ENCODE assay signal across 1 cellular context in the genomic region with DNA sequence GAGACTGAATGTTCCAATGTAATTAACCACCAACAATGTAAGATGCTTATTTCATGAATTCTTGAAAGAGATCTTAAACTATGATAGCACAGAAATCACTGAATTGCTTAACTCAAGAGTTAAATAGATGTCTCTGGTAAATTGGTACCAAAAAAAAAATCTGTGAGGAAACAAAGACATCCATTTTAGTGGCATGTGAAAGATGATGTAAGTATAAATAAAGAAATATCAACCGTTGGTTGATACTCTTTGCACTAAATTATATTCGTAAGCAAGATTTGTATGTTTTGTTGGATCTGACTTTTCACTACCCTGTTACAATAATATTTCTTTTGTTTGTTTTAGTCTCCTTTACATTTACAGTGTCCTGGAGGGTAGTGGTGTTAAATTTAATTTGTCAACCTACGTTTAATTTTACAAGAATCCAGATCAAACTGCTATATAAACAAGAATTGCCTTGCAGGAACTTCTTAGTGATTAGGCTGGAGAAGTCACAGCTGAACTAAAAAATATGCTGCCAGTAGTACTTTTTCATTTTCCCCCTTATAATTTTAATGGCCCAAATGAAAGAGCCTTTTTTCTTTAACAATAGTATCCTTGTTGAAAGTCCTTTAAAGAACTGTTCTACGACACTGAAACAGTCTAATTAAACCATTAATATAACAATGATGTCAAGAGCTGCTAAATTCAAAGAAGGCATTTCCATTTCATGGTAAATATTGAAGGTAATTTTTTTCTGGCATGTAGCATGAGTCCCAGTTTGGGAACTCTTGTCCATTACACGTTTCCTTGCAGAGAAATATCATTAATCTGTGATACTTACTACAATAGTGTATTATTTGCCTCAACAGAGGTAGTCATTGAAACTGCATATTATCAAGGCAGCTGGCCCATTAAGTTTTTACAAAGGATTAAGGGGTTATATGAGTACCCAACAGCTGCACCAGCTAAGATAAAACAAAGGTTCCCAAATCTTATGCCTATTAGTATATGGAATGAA.
TF ChIP-seq lines count a peak whose summit lies in the region.

No MANE protein-coding gene starts in this region.

TF ChIP-seq in GM23338, 12 proteins besides CTCF, POLR2A, EP300 and RAD21 (continued from another document):
- TF ChIP-seq, protein P1, sequence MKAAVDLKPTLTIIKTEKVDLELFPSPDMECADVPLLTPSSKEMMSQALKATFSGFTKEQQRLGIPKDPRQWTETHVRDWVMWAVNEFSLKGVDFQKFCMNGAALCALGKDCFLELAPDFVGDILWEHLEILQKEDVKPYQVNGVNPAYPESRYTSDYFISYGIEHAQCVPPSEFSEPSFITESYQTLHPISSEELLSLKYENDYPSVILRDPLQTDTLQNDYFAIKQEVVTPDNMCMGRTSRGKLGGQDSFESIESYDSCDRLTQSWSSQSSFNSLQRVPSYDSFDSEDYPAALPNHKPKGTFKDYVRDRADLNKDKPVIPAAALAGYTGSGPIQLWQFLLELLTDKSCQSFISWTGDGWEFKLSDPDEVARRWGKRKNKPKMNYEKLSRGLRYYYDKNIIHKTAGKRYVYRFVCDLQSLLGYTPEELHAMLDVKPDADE (IDR thresholded peaks at IDR 0.05): no peak
- TF ChIP-seq STAT1 (IDR thresholded peaks at IDR 0.05; ENCODE audit: unreplicated experiment) (no peak), POLR2AphosphoS5 (IDR thresholded peaks at IDR 0.05; ENCODE audit: low read depth) (no peak), CREB1 (CRISPR knock-in tag; IDR thresholded peaks at IDR 0.05; ENCODE audit: low read depth) (no peak), ZNF114 (CRISPR knock-in tag; IDR thresholded peaks at IDR 0.05) (no peak), EZH2phosphoT487 (IDR thresholded peaks at IDR 0.05; ENCODE audit: unreplicated experiment) (no peak)
- TF ChIP-seq, protein P2, sequence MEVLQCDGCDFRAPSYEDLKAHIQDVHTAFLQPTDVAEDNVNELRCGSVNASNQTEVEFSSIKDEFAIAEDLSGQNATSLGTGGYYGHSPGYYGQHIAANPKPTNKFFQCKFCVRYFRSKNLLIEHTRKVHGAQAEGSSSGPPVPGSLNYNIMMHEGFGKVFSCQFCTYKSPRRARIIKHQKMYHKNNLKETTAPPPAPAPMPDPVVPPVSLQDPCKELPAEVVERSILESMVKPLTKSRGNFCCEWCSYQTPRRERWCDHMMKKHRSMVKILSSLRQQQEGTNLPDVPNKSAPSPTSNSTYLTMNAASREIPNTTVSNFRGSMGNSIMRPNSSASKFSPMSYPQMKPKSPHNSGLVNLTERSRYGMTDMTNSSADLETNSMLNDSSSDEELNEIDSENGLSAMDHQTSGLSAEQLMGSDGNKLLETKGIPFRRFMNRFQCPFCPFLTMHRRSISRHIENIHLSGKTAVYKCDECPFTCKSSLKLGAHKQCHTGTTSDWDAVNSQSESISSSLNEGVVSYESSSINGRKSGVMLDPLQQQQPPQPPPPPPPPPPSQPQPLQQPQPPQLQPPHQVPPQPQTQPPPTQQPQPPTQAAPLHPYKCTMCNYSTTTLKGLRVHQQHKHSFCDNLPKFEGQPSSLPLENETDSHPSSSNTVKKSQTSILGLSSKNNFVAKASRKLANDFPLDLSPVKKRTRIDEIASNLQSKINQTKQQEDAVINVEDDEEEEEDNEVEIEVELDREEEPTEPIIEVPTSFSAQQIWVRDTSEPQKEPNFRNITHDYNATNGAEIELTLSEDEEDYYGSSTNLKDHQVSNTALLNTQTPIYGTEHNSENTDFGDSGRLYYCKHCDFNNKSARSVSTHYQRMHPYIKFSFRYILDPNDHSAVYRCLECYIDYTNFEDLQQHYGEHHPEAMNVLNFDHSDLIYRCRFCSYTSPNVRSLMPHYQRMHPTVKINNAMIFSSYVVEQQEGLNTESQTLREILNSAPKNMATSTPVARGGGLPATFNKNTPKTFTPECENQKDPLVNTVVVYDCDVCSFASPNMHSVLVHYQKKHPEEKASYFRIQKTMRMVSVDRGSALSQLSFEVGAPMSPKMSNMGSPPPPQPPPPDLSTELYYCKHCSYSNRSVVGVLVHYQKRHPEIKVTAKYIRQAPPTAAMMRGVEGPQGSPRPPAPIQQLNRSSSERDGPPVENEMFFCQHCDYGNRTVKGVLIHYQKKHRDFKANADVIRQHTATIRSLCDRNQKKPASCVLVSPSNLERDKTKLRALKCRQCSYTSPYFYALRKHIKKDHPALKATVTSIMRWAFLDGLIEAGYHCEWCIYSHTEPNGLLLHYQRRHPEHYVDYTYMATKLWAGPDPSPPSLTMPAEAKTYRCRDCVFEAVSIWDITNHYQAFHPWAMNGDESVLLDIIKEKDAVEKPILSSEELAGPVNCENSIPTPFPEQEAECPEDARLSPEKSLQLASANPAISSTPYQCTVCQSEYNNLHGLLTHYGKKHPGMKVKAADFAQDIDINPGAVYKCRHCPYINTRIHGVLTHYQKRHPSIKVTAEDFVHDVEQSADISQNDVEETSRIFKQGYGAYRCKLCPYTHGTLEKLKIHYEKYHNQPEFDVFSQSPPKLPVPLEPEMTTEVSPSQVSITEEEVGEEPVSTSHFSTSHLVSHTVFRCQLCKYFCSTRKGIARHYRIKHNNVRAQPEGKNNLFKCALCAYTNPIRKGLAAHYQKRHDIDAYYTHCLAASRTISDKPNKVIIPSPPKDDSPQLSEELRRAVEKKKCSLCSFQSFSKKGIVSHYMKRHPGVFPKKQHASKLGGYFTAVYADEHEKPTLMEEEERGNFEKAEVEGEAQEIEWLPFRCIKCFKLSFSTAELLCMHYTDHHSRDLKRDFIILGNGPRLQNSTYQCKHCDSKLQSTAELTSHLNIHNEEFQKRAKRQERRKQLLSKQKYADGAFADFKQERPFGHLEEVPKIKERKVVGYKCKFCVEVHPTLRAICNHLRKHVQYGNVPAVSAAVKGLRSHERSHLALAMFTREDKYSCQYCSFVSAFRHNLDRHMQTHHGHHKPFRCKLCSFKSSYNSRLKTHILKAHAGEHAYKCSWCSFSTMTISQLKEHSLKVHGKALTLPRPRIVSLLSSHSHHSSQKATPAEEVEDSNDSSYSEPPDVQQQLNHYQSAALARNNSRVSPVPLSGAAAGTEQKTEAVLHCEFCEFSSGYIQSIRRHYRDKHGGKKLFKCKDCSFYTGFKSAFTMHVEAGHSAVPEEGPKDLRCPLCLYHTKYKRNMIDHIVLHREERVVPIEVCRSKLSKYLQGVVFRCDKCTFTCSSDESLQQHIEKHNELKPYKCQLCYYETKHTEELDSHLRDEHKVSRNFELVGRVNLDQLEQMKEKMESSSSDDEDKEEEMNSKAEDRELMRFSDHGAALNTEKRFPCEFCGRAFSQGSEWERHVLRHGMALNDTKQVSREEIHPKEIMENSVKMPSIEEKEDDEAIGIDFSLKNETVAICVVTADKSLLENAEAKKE (CRISPR knock-in tag; IDR thresholded peaks at IDR 0.05): no peak
- TF ChIP-seq, protein P3, sequence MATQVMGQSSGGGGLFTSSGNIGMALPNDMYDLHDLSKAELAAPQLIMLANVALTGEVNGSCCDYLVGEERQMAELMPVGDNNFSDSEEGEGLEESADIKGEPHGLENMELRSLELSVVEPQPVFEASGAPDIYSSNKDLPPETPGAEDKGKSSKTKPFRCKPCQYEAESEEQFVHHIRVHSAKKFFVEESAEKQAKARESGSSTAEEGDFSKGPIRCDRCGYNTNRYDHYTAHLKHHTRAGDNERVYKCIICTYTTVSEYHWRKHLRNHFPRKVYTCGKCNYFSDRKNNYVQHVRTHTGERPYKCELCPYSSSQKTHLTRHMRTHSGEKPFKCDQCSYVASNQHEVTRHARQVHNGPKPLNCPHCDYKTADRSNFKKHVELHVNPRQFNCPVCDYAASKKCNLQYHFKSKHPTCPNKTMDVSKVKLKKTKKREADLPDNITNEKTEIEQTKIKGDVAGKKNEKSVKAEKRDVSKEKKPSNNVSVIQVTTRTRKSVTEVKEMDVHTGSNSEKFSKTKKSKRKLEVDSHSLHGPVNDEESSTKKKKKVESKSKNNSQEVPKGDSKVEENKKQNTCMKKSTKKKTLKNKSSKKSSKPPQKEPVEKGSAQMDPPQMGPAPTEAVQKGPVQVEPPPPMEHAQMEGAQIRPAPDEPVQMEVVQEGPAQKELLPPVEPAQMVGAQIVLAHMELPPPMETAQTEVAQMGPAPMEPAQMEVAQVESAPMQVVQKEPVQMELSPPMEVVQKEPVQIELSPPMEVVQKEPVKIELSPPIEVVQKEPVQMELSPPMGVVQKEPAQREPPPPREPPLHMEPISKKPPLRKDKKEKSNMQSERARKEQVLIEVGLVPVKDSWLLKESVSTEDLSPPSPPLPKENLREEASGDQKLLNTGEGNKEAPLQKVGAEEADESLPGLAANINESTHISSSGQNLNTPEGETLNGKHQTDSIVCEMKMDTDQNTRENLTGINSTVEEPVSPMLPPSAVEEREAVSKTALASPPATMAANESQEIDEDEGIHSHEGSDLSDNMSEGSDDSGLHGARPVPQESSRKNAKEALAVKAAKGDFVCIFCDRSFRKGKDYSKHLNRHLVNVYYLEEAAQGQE (IDR thresholded peaks at IDR 0.05; ENCODE audit: unreplicated experiment): no peak
